Comparison of ENCODE assay signal across 1 cellular context in genomic region chr4:152996101-152996500, GRCh38.
TF ChIP-seq lines count a peak whose summit lies in the region.

No MANE protein-coding gene starts in this region.

TF ChIP-seq in GM23338, 12 proteins besides CTCF, POLR2A, EP300 and RAD21 (continued from another document):
- no peak for TF ChIP-seq REST (IDR thresholded peaks at IDR 0.05; ENCODE audit: unreplicated experiment)
- TF ChIP-seq, protein P1, sequence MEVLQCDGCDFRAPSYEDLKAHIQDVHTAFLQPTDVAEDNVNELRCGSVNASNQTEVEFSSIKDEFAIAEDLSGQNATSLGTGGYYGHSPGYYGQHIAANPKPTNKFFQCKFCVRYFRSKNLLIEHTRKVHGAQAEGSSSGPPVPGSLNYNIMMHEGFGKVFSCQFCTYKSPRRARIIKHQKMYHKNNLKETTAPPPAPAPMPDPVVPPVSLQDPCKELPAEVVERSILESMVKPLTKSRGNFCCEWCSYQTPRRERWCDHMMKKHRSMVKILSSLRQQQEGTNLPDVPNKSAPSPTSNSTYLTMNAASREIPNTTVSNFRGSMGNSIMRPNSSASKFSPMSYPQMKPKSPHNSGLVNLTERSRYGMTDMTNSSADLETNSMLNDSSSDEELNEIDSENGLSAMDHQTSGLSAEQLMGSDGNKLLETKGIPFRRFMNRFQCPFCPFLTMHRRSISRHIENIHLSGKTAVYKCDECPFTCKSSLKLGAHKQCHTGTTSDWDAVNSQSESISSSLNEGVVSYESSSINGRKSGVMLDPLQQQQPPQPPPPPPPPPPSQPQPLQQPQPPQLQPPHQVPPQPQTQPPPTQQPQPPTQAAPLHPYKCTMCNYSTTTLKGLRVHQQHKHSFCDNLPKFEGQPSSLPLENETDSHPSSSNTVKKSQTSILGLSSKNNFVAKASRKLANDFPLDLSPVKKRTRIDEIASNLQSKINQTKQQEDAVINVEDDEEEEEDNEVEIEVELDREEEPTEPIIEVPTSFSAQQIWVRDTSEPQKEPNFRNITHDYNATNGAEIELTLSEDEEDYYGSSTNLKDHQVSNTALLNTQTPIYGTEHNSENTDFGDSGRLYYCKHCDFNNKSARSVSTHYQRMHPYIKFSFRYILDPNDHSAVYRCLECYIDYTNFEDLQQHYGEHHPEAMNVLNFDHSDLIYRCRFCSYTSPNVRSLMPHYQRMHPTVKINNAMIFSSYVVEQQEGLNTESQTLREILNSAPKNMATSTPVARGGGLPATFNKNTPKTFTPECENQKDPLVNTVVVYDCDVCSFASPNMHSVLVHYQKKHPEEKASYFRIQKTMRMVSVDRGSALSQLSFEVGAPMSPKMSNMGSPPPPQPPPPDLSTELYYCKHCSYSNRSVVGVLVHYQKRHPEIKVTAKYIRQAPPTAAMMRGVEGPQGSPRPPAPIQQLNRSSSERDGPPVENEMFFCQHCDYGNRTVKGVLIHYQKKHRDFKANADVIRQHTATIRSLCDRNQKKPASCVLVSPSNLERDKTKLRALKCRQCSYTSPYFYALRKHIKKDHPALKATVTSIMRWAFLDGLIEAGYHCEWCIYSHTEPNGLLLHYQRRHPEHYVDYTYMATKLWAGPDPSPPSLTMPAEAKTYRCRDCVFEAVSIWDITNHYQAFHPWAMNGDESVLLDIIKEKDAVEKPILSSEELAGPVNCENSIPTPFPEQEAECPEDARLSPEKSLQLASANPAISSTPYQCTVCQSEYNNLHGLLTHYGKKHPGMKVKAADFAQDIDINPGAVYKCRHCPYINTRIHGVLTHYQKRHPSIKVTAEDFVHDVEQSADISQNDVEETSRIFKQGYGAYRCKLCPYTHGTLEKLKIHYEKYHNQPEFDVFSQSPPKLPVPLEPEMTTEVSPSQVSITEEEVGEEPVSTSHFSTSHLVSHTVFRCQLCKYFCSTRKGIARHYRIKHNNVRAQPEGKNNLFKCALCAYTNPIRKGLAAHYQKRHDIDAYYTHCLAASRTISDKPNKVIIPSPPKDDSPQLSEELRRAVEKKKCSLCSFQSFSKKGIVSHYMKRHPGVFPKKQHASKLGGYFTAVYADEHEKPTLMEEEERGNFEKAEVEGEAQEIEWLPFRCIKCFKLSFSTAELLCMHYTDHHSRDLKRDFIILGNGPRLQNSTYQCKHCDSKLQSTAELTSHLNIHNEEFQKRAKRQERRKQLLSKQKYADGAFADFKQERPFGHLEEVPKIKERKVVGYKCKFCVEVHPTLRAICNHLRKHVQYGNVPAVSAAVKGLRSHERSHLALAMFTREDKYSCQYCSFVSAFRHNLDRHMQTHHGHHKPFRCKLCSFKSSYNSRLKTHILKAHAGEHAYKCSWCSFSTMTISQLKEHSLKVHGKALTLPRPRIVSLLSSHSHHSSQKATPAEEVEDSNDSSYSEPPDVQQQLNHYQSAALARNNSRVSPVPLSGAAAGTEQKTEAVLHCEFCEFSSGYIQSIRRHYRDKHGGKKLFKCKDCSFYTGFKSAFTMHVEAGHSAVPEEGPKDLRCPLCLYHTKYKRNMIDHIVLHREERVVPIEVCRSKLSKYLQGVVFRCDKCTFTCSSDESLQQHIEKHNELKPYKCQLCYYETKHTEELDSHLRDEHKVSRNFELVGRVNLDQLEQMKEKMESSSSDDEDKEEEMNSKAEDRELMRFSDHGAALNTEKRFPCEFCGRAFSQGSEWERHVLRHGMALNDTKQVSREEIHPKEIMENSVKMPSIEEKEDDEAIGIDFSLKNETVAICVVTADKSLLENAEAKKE (CRISPR knock-in tag; IDR thresholded peaks at IDR 0.05): no peak
- no peak for TF ChIP-seq POLR2AphosphoS5 (IDR thresholded peaks at IDR 0.05; ENCODE audit: low read depth)
- no peak for TF ChIP-seq NANOG (IDR thresholded peaks at IDR 0.05; ENCODE audit: borderline replicate concordance)
- no peak for TF ChIP-seq EZH2phosphoT487 (IDR thresholded peaks at IDR 0.05; ENCODE audit: unreplicated experiment)
- TF ChIP-seq CREB1 (CRISPR knock-in tag; IDR thresholded peaks at IDR 0.05; ENCODE audit: low read depth): no peak
- TF ChIP-seq ZNF114 (CRISPR knock-in tag; IDR thresholded peaks at IDR 0.05): no peak
- no peak for TF ChIP-seq JUNB (IDR thresholded peaks at IDR 0.05; ENCODE audit: unreplicated experiment)
- no peak for TF ChIP-seq ZNF331 (CRISPR knock-in tag; IDR thresholded peaks at IDR 0.05; ENCODE audit: low read depth)
- no peak for TF ChIP-seq STAT1 (IDR thresholded peaks at IDR 0.05; ENCODE audit: unreplicated experiment)
- TF ChIP-seq, protein P2, sequence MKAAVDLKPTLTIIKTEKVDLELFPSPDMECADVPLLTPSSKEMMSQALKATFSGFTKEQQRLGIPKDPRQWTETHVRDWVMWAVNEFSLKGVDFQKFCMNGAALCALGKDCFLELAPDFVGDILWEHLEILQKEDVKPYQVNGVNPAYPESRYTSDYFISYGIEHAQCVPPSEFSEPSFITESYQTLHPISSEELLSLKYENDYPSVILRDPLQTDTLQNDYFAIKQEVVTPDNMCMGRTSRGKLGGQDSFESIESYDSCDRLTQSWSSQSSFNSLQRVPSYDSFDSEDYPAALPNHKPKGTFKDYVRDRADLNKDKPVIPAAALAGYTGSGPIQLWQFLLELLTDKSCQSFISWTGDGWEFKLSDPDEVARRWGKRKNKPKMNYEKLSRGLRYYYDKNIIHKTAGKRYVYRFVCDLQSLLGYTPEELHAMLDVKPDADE (IDR thresholded peaks at IDR 0.05): no peak
